Comparison of ENCODE assay signal across 23 cellular contexts in the genomic region with DNA sequence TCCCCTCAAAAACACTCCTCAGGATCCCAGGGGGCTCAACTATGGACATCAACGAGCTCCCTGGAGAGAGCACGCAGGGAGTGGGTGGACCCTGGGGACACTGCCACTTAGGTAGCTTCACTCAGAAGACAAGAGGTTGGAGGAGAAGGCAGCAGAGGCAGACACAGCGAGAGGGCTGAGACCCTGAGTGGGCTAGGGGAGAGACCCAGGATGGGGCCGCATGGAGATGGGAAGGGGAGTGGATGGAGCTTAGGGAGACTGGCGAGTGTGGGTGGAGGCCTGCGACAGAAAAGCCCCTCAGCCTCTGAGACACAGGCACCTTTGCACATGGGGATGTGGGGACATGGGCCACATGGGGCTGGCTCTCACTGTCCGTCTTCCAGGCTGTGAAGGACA.
"Had no signal": no experiment of that assay in that cellular context is flagged by ENCODE, and none has a peak within 500 bp of the region (broad histone marks: within the 10 kb centered on the region; RNA-seq: fewer than 3 reads in every experiment).

No MANE protein-coding gene starts in this region.

- H3K4me2 ChIP-seq: smooth muscle cell had no signal

- H3K27ac ChIP-seq: adrenal gland, body of pancreas, epithelial cell of prostate, left ventricle myocardium inferior, right atrium auricular region, testis, transverse colon had no signal

- H3K27me3 ChIP-seq: adrenal gland, body of pancreas, right atrium auricular region, testis, transverse colon had no signal

- H3K4me3 ChIP-seq: adrenal gland, body of pancreas, left ventricle myocardium inferior, lung, right atrium auricular region, smooth muscle cell, testis, transverse colon had no signal

- H3K4me1 ChIP-seq: adrenal gland, body of pancreas, left ventricle myocardium inferior, right atrium auricular region, testis had no signal

- H3K9me3 ChIP-seq: adrenal gland, body of pancreas, left ventricle myocardium inferior, right atrium auricular region, testis, transverse colon had no signal

- H3K36me3 ChIP-seq: adrenal gland, left ventricle myocardium inferior, right atrium auricular region, transverse colon had no signal

- ATAC-seq: body of pancreas had no signal

- DNase-seq: activated CD4-positive, alpha-beta T cell treated with anti-CD3 and anti-CD28 coated beads, Interleukin-2, amount 50 U/mL, for 1 hour; activated CD4-positive, CD25-positive, alpha-beta regulatory T cell treated with anti-CD3 and anti-CD28 coated beads, Interleukin-2, amount 50 U/mL, for 72 hours; activated CD8-positive, alpha-beta memory T cell treated with anti-CD3 and anti-CD28 coated beads, Interleukin-2, amount 50 U/mL, for 4 hours; activated gamma-delta T cell treated with Interleukin-2 at 50 U/mL for 16 hours; activated T-cell treated with anti-CD3 and anti-CD28 coated beads, Interleukin-2, amount 50 U/mL, for 24 hours; aorta; body of pancreas; dermis blood vessel endothelial cell; effector CD8-positive, alpha-beta T cell; left ventricle myocardium inferior; naive B cell; nephron progenitor cell; nucleus accumbens; stimulated activated CD4-positive, alpha-beta T cell treated with anti-CD3 and anti-CD28 coated beads, Interleukin-15, amount 100 ng/mL, for 24 hours; stimulated activated naive CD4-positive, alpha-beta T cell; T-helper 2 cell; transverse colon had no signal
